ENCODE assay signal across 1 cellular context in genomic region chr1:46446646-46447498, GRCh38.
TF ChIP-seq lines count a peak whose summit lies in the region.

No MANE protein-coding gene starts in this region.

TF ChIP-seq in H1, 55 proteins besides CTCF, POLR2A, EP300 and RAD21:
- TF ChIP-seq JUND (IDR thresholded peaks at IDR 0.05; ENCODE audit: low read length) (0 out of 2 replicates have a peak, but pooled peaks have one; percentile 21), TEAD4 (IDR thresholded peaks at IDR 0.05; ENCODE audit: low read depth, low read length) (peak; percentile 96), SUZ12 (IDR thresholded peaks at IDR 0.05; ENCODE audit: low read length) (peak; percentile 50; the same call in 1 of the 2 replicates), RBBP5 (IDR thresholded peaks at IDR 0.05; ENCODE audit: borderline replicate concordance, low read depth, low read length) (no peak), EZH2 (IDR thresholded peaks at IDR 0.05; ENCODE audit: low read depth, low read length, severe bottlenecking) (peak; percentile 58), SRF (IDR thresholded peaks at IDR 0.05; ENCODE audit: low read depth, low read length) (no peak), YY1 (IDR thresholded peaks at IDR 0.05; ENCODE audit: low read depth, low read length) (0 out of 2 replicates have a peak, but pooled peaks have one; percentile 41), BCL11A (IDR thresholded peaks at IDR 0.05; ENCODE audit: low read depth in 2 of 2, low read length in 2 of 2) (no peak), MAX (IDR thresholded peaks at IDR 0.05) (peak; percentile 23; the same call in 1 of the 2 replicates), RNF2 (IDR thresholded peaks at IDR 0.05; ENCODE audit: borderline replicate concordance, low read depth, low read length, missing control alignments, poor library complexity, severe bottlenecking) (peak; percentile 11), CBX8 (IDR thresholded peaks at IDR 0.05; ENCODE audit: borderline replicate concordance, low read depth, low read length) (no peak), FOSL1 (IDR thresholded peaks at IDR 0.05; ENCODE audit: insufficient read depth, low read depth, low read length) (no peak), GABPA (IDR thresholded peaks at IDR 0.05; ENCODE audit: borderline replicate concordance, insufficient read depth, low read length) (0 out of 2 replicates have a peak, but pooled peaks have one; percentile 56), SIN3A (conservative IDR thresholded peaks at IDR 0.05 in 1 of 2, IDR thresholded peaks at IDR 0.05 in 1 of 2; ENCODE audit: low read depth in 1 of 2, low read length in 2 of 2) (peak in 1 of 2 experiments; percentile 58; a peak in 1 of 4 replicates), CREB1 (IDR thresholded peaks at IDR 0.05) (no peak), SP4 (IDR thresholded peaks at IDR 0.05; ENCODE audit: low read length) (peak; percentile 64; the same call in 1 of the 2 replicates)
